In the genomic region with DNA sequence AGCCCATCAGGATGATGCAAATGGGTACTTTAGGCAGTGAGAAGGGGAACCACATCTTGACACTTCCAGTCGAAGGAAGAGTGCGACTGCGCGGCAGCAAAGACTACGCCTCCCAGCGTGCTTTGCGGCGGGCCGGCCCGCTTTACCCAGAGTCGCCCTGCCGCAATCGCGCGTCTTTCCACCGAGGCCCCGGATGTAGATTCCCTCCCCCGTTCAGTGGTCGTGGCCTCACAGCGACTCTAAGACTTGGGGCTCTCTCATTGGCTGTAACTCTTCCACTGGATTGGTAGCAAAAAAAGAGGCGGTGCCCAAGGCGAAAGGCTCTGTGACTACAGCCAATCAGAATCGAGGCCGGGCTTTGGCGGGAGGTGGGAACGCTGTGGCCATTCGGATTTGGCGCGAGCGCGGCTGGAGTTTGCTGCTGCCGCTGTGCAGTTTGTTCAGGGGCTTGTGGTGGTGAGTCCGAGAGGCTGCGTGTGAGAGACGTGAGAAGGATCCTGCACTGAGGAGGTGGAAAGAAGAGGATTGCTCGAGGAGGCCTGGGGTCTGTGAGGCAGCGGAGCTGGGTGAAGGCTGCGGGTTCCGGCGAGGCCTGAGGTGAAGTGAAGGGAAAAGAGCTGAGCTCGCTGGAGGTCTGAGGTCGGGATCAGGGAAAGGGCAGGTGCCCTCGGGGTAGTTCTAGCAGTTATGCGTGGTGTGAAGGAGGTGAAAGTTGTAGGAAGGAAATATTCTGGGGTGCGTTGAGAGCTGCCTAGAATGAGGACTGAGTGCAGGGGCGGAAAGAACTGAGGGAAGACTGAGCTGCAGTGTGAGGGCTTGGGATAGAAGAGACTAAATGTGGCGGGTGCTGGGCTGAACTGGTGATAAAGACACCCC, we compare ENCODE assay signal across 1 cellular context.
TF ChIP-seq lines count a peak whose summit lies in the region.

A gene with protein sequence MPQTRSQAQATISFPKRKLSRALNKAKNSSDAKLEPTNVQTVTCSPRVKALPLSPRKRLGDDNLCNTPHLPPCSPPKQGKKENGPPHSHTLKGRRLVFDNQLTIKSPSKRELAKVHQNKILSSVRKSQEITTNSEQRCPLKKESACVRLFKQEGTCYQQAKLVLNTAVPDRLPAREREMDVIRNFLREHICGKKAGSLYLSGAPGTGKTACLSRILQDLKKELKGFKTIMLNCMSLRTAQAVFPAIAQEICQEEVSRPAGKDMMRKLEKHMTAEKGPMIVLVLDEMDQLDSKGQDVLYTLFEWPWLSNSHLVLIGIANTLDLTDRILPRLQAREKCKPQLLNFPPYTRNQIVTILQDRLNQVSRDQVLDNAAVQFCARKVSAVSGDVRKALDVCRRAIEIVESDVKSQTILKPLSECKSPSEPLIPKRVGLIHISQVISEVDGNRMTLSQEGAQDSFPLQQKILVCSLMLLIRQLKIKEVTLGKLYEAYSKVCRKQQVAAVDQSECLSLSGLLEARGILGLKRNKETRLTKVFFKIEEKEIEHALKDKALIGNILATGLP (plus strand): TSS at position 386 of the 876 bp plus-strand sequence. CDS start 1,542 bp downstream, outside the sequence.

TF ChIP-seq in K562, 482 proteins besides CTCF, POLR2A, EP300 and RAD21 (continued from another document and continues in another):
- TF ChIP-seq, protein P1, sequence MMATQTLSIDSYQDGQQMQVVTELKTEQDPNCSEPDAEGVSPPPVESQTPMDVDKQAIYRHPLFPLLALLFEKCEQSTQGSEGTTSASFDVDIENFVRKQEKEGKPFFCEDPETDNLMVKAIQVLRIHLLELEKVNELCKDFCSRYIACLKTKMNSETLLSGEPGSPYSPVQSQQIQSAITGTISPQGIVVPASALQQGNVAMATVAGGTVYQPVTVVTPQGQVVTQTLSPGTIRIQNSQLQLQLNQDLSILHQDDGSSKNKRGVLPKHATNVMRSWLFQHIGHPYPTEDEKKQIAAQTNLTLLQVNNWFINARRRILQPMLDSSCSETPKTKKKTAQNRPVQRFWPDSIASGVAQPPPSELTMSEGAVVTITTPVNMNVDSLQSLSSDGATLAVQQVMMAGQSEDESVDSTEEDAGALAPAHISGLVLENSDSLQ (IDR thresholded peaks at IDR 0.05), result peak; percentile 49
- no peak for TF ChIP-seq ATF3 (IDR thresholded peaks at IDR 0.05)
- 0 out of 2 replicates have a peak, but pooled peaks have one; percentile 27 for TF ChIP-seq ATF3 (CRISPR knock-in tag; conservative IDR thresholded peaks at IDR 0.05)
- TF ChIP-seq SMARCA4 (IDR thresholded peaks at IDR 0.05), result no peak
- no peak for TF ChIP-seq CEBPZ (IDR thresholded peaks at IDR 0.05; ENCODE audit: borderline replicate concordance, low read depth, low read length)
- TF ChIP-seq HDAC1 (IDR thresholded peaks at IDR 0.05), result peak in 1 of 2 experiments; percentile 100; a peak in 2 of 4 replicates
- TF ChIP-seq ILK (tag; IDR thresholded peaks at IDR 0.05; ENCODE audit: borderline replicate concordance, low read depth), result no peak
- no peak; the same call in 1 of the 2 replicates for TF ChIP-seq EGR1 (conservative IDR thresholded peaks at IDR 0.05)
- TF ChIP-seq NR2C2 (CRISPR knock-in tag; IDR thresholded peaks at IDR 0.05), result peak; percentile 2; the same call in 1 of the 2 replicates
- TF ChIP-seq NR2C2 (tag; IDR thresholded peaks at IDR 0.05), result peak; percentile 88
- no peak for TF ChIP-seq CEBPG (CRISPR knock-in tag; IDR thresholded peaks at IDR 0.05)
- TF ChIP-seq CEBPG (tag; conservative IDR thresholded peaks at IDR 0.05 in 1 of 2, IDR thresholded peaks at IDR 0.05 in 1 of 2), result 0 out of 4 replicates have a peak, but pooled peaks of 1 of the 2 experiments have one; percentile 22
- TF ChIP-seq, protein P2, sequence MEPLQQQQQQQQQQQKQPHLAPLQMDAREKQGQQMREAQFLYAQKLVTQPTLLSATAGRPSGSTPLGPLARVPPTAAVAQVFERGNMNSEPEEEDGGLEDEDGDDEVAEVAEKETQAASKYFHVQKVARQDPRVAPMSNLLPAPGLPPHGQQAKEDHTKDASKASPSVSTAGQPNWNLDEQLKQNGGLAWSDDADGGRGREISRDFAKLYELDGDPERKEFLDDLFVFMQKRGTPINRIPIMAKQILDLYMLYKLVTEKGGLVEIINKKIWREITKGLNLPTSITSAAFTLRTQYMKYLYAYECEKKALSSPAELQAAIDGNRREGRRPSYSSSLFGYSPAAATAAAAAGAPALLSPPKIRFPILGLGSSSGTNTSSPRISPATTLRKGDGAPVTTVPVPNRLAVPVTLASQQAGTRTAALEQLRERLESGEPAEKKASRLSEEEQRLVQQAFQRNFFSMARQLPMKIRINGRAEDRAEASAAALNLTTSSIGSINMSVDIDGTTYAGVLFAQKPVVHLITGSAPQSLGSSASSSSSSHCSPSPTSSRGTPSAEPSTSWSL (CRISPR knock-in tag; IDR thresholded peaks at IDR 0.05; ENCODE audit: borderline replicate concordance), result no peak
- no peak for TF ChIP-seq MAFK (IDR thresholded peaks at IDR 0.05; ENCODE audit: low read length)
- TF ChIP-seq YY1 (IDR thresholded peaks at IDR 0.05; ENCODE audit: borderline replicate concordance in 1 of 3, control insufficient read depth in 1 of 3, extremely low read depth in 1 of 3, insufficient read depth in 3 of 3, insufficient read length in 1 of 3, insufficient replicate concordance in 2 of 3, low read depth in 1 of 3, low read length in 2 of 3), result peak in 1 of 3 experiments; percentile 73
- TF ChIP-seq BRCA1 (IDR thresholded peaks at IDR 0.05), result no peak
- no peak for TF ChIP-seq BRCA1 (CRISPR knock-in tag; IDR thresholded peaks at IDR 0.05)
- no peak for TF ChIP-seq ZFP30 (CRISPR knock-in tag; IDR thresholded peaks at IDR 0.05; ENCODE audit: borderline replicate concordance)
- TF ChIP-seq MCM2 (IDR thresholded peaks at IDR 0.05; ENCODE audit: low read depth), result no peak
- TF ChIP-seq FOXK1 (CRISPR knock-in tag; IDR thresholded peaks at IDR 0.05; ENCODE audit: borderline replicate concordance), result 0 out of 2 replicates have a peak, but pooled peaks have one; percentile 38
- TF ChIP-seq GABPB1 (CRISPR knock-in tag; IDR thresholded peaks at IDR 0.05), result peak; percentile 48; the same call in 1 of the 2 replicates
- peak; percentile 53 for TF ChIP-seq CC2D1A (IDR thresholded peaks at IDR 0.05)
- TF ChIP-seq, protein P3, sequence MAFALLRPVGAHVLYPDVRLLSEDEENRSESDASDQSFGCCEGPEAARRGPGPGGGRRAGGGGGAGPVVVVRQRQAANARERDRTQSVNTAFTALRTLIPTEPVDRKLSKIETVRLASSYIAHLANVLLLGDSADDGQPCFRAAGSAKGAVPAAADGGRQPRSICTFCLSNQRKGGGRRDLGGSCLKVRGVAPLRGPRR (CRISPR knock-in tag; IDR thresholded peaks at IDR 0.05), result no peak
- TF ChIP-seq, protein P4, sequence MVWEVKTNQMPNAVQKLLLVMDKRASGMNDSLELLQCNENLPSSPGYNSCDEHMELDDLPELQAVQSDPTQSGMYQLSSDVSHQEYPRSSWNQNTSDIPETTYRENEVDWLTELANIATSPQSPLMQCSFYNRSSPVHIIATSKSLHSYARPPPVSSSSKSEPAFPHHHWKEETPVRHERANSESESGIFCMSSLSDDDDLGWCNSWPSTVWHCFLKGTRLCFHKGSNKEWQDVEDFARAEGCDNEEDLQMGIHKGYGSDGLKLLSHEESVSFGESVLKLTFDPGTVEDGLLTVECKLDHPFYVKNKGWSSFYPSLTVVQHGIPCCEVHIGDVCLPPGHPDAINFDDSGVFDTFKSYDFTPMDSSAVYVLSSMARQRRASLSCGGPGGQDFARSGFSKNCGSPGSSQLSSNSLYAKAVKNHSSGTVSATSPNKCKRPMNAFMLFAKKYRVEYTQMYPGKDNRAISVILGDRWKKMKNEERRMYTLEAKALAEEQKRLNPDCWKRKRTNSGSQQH (CRISPR knock-in tag; IDR thresholded peaks at IDR 0.05), result peak; percentile 86
- peak; percentile 78; the same call in 1 of the 2 replicates for TF ChIP-seq CBX1 (IDR thresholded peaks at IDR 0.05; ENCODE audit: low read depth)
- TF ChIP-seq CBX3 (IDR thresholded peaks at IDR 0.05; ENCODE audit: borderline replicate concordance in 1 of 2, low read length in 2 of 2), result peak in 1 of 2 experiments; percentile 40; a peak in 1 of 3 replicates
- peak; percentile 85 for TF ChIP-seq L3MBTL2 (IDR thresholded peaks at IDR 0.05)
- no peak for TF ChIP-seq KLF6 (CRISPR knock-in tag; IDR thresholded peaks at IDR 0.05; ENCODE audit: borderline replicate concordance)
- TF ChIP-seq, protein P5, sequence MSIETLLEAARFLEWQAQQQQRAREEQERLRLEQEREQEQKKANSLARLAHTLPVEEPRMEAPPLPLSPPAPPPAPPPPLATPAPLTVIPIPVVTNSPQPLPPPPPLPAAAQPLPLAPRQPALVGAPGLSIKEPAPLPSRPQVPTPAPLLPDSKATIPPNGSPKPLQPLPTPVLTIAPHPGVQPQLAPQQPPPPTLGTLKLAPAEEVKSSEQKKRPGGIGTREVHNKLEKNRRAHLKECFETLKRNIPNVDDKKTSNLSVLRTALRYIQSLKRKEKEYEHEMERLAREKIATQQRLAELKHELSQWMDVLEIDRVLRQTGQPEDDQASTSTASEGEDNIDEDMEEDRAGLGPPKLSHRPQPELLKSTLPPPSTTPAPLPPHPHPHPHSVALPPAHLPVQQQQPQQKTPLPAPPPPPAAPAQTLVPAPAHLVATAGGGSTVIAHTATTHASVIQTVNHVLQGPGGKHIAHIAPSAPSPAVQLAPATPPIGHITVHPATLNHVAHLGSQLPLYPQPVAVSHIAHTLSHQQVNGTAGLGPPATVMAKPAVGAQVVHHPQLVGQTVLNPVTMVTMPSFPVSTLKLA (conservative IDR thresholded peaks at IDR 0.05), result peak; percentile 83 to 95
- TF ChIP-seq FOXA1 (IDR thresholded peaks at IDR 0.05; ENCODE audit: borderline replicate concordance), result no peak
- peak; percentile 95 for TF ChIP-seq HCFC1 (IDR thresholded peaks at IDR 0.05; ENCODE audit: low read depth, low read length)
- TF ChIP-seq TAF7 (tag; IDR thresholded peaks at IDR 0.05), result peak; percentile 95
- peak; percentile 57 for TF ChIP-seq CCNT2 (IDR thresholded peaks at IDR 0.05; ENCODE audit: borderline replicate concordance, extremely low read depth, insufficient read length, low read depth, low read length)
- TF ChIP-seq GATAD2A (IDR thresholded peaks at IDR 0.05), result peak; percentile 72; the same call in 1 of the 2 replicates
- TF ChIP-seq RAD51 (IDR thresholded peaks at IDR 0.05; ENCODE audit: borderline replicate concordance, low read depth), result no peak
- no peak for TF ChIP-seq TAF15 (IDR thresholded peaks at IDR 0.05; ENCODE audit: low read depth, low read length)
- no peak for TF ChIP-seq JUNB (CRISPR knock-in tag; conservative IDR thresholded peaks at IDR 0.05)
- peak in 1 of 2 experiments; percentile 61; a peak in 2 of 4 replicates for TF ChIP-seq ZMIZ1 (IDR thresholded peaks at IDR 0.05; ENCODE audit: low read depth in 2 of 2, low read length in 2 of 2)
- TF ChIP-seq ILF3 (IDR thresholded peaks at IDR 0.05; ENCODE audit: borderline replicate concordance), result no peak
- peak; percentile 95 for TF ChIP-seq E2F3 (CRISPR knock-in tag; IDR thresholded peaks at IDR 0.05)
- TF ChIP-seq BACH1 (tag; IDR thresholded peaks at IDR 0.05), result no peak
- TF ChIP-seq PHF8 (IDR thresholded peaks at IDR 0.05; ENCODE audit: borderline replicate concordance, low read length), result peak; percentile 84; the same call in 1 of the 2 replicates
- TF ChIP-seq NFRKB (IDR thresholded peaks at IDR 0.05; ENCODE audit: low read depth), result peak; percentile 72
